In genomic region chr3:188780188-188781147, GRCh38 we compare ENCODE assay signal across 14 cellular contexts.
DNase-seq lines count a peak whose midpoint lies in the region; ATAC-seq and TF ChIP-seq lines count a peak whose summit lies in the region.
"Had no signal": no experiment of that assay in that cellular context is flagged by ENCODE, and none has a peak within 500 bp of the region (broad histone marks: within the 10 kb centered on the region; RNA-seq: fewer than 3 reads in every experiment).

No MANE protein-coding gene starts in this region.

- DNase-seq in NOMO-1 (lab: John Stamatoyannopoulos, UW; ENCODE audit: unreplicated experiment in 2 of 2), result peak; percentile 72 to 94
- DNase-seq in mesenchymal stem cell, result peak; percentile 75
- peak; percentile 72 to 73 for DNase-seq in tibial artery
- no peak for DNase-seq in NAMALWA (ENCODE audit: low spot score)
- no peak for DNase-seq in T-helper 17 cell
- DNase-seq in activated CD8-positive, alpha-beta memory T cell treated with anti-CD3 and anti-CD28 coated beads, Interleukin-2, amount 50 U/mL, for 48 hours, result no peak
- DNase-seq: activated CD4-positive, alpha-beta T cell treated with anti-CD3 and anti-CD28 coated beads for 1 hour; activated naive CD4-positive, alpha-beta T cell treated with anti-CD3 and anti-CD28 coated beads, Interleukin-2, amount 50 U/mL, for 16 hours; effector memory CD4-positive, alpha-beta T cell; NCI-H1105; RPMI8226; stimulated activated CD4-positive, alpha-beta T cell treated with anti-CD3 and anti-CD28 coated beads, Interleukin-2, amount 100 ng/mL, for 24 hours had no signal

- H2BK120ac ChIP-seq in mesenchymal stem cell (ENCODE audit: low read depth, low read length), result no peak overlapping the region

- H2AK5ac ChIP-seq in mesenchymal stem cell (ENCODE audit: low read length, severe bottlenecking), result no peak overlapping the region

- H3K18ac ChIP-seq in mesenchymal stem cell (ENCODE audit: low read depth in 1 of 2, low read length in 2 of 2), result peak overlapping the region; percentile 34 to 84

- H3K4ac ChIP-seq in mesenchymal stem cell (ENCODE audit: low read depth in 1 of 2, low read length in 2 of 2), result peak overlapping the region in 1 of 2 experiments; percentile 26

- H2AFZ ChIP-seq in mesenchymal stem cell (ENCODE audit: low read depth, low read length), result no peak overlapping the region

- H3K27ac ChIP-seq in esophagus (ENCODE audit: low read depth in 2 of 2, low read length in 1 of 2), result peak overlapping the region; percentile 31 to 73
- no peak overlapping the region for H3K27ac ChIP-seq in mesenchymal stem cell (ENCODE audit: low read length, poor library complexity, severe bottlenecking)
- H3K27ac ChIP-seq in tibial artery, result peak overlapping the region; percentile 52 to 67

- no peak for ATAC-seq in GM19035 (IDR thresholded peaks at IDR 0.05; ENCODE audit: unreplicated experiment)
- ATAC-seq in T-helper 17 cell, result no peak

- no peak overlapping the region for H2BK15ac ChIP-seq in mesenchymal stem cell (ENCODE audit: low read depth, poor library complexity, severe bottlenecking)

- peaks cover 4% of the 10 kb centered on the region for H3K36me3 Mint-ChIP-seq in T-helper 17 cell (ENCODE audit: low read depth)

- H3K14ac ChIP-seq in mesenchymal stem cell (ENCODE audit: low read length in 2 of 2), result no peak overlapping the region

- H3K27me3 Mint-ChIP-seq in T-helper 17 cell, result no peaks in the 10 kb centered on the region

- H3K27ac Mint-ChIP-seq in T-helper 17 cell, result no peak overlapping the region

- no peaks in the 10 kb centered on the region for H3K27me3 ChIP-seq in esophagus (ENCODE audit: control insufficient read depth in 1 of 2, insufficient read depth in 2 of 2, low read length in 2 of 2)
- H3K27me3 ChIP-seq in mesenchymal stem cell (ENCODE audit: control insufficient read depth in 1 of 2, insufficient read depth in 1 of 2, low read length in 2 of 2), result no peaks in the 10 kb centered on the region
- no peaks in the 10 kb centered on the region for H3K27me3 ChIP-seq in tibial artery

- H3K9ac ChIP-seq in mesenchymal stem cell (ENCODE audit: low read length), result peak overlapping the region; percentile 54

- TF ChIP-seq CTCF in tibial artery (IDR thresholded peaks at IDR 0.05), result no peak

- intact Hi-C loops in tibial artery (cut with DNase I; ENCODE audit: low total_unique reads), result no loop called here

- H3K4me3 ChIP-seq in esophagus (ENCODE audit: low read depth in 1 of 2, low read length in 2 of 2), result no peak overlapping the region
- H3K4me3 ChIP-seq in mesenchymal stem cell (ENCODE audit: insufficient read depth in 1 of 2, low read depth in 1 of 2, low read length in 2 of 2), result peak overlapping the region in 1 of 2 experiments; percentile 21
- H3K4me3 ChIP-seq in tibial artery, result no peak overlapping the region

- 52 to 78% methylated on average over 5 of the region's 5 CpGs for WGBS in esophagus, 2 donors
- 91% methylated on average over 5 of the region's 5 CpGs for WGBS in mesenchymal stem cell

- H3K9me3 ChIP-seq in esophagus (ENCODE audit: control insufficient read depth in 2 of 2, insufficient read depth in 1 of 2, low read depth in 1 of 2, low read length in 1 of 2) (no peaks in the 10 kb centered on the region), mesenchymal stem cell (ENCODE audit: control insufficient read depth, low read length) (no peaks in the 10 kb centered on the region), tibial artery (no peaks in the 10 kb centered on the region), T-helper 17 cell (ENCODE audit: control insufficient read depth, low read length, poor library complexity, severe bottlenecking) (no peaks in the 10 kb centered on the region)

- H4K8ac ChIP-seq in mesenchymal stem cell (ENCODE audit: low read length), result no peak overlapping the region

- no peak overlapping the region for H3K23ac ChIP-seq in mesenchymal stem cell (ENCODE audit: low read length in 2 of 2)

- H3K36me3 ChIP-seq in esophagus (ENCODE audit: control insufficient read depth in 2 of 2, insufficient read depth in 2 of 2, low read length in 1 of 2) (no peaks in the 10 kb centered on the region), mesenchymal stem cell (ENCODE audit: control insufficient read depth in 1 of 2, insufficient read depth in 2 of 2, low read depth in 1 of 2, low read length in 2 of 2) (no peaks in the 10 kb centered on the region), tibial artery (no peaks in the 10 kb centered on the region)

- no peak overlapping the region for H3K4me2 ChIP-seq in mesenchymal stem cell (ENCODE audit: low read length, poor library complexity, severe bottlenecking)

- H3K4me1 ChIP-seq in esophagus (ENCODE audit: control insufficient read depth in 2 of 2, insufficient read depth in 2 of 2, low read length in 1 of 2), result no peaks in the 10 kb centered on the region
- H3K4me1 ChIP-seq in mesenchymal stem cell (ENCODE audit: control insufficient read depth, insufficient read depth, low read depth, low read length), result no peaks in the 10 kb centered on the region
- H3K4me1 ChIP-seq in tibial artery, result peaks cover 0 to 82% (median 42%) of the 10 kb centered on the region in 4 donors

- H2BK12ac ChIP-seq in mesenchymal stem cell (ENCODE audit: low read length in 2 of 2), result no peak overlapping the region

- H3K79me1 ChIP-seq in mesenchymal stem cell (replicated peaks; ENCODE audit: low read length, poor library complexity, severe bottlenecking), result peaks cover 14% of the 10 kb centered on the region

- H2BK5ac ChIP-seq in mesenchymal stem cell (ENCODE audit: low read depth, low read length, poor library complexity, severe bottlenecking), result no peak overlapping the region

- peak overlapping the region; percentile 18 for H4K91ac ChIP-seq in mesenchymal stem cell (ENCODE audit: low read length)

- no peak overlapping the region for H3K4me3 Mint-ChIP-seq in T-helper 17 cell

- H3K4me1 Mint-ChIP-seq in T-helper 17 cell, result peaks cover 7% of the 10 kb centered on the region

Comparison
In these comparisons a context has a peak if more than half of its experiments do, and no peak if none do; other contexts are left out.
1. DNase-seq: peak in NOMO-1 (2 of 2), mesenchymal stem cell (single experiment) and tibial artery (2 of 2); none in NAMALWA (single experiment), T-helper 17 cell (0 of 3) and activated CD8-positive, alpha-beta memory T cell treated with anti-CD3 and anti-CD28 coated beads, Interleukin-2, amount 50 U/mL, for 48 hours (single experiment).